Comparison of ENCODE assay signal across 8 cellular contexts in genomic region chr16:57184890-57185445, GRCh38. TPM values are rescaled to one million over a fixed set of nuclear protein-coding genes. Genes with fewer than 3 reads are reported as not detected.
DNase-seq lines count a peak whose midpoint lies in the region; ATAC-seq and TF ChIP-seq lines count a peak whose summit lies in the region.

No MANE protein-coding gene starts in this region.

- H3K9me3 Mint-ChIP-seq in activated CD8-positive, alpha-beta T cell treated with anti-CD3 and anti-CD28 coated beads for 36 hours, result no peaks in the 10 kb centered on the region
- no peaks in the 10 kb centered on the region for H3K9me3 Mint-ChIP-seq in stimulated activated naive CD8-positive, alpha-beta T cell treated with anti-CD3 and anti-CD28 coated beads, Interleukin-15, amount 100 ng/mL, for 72 hours

- no peak for ATAC-seq in activated CD8-positive, alpha-beta T cell treated with anti-CD3 and anti-CD28 coated beads for 36 hours
- no peak for ATAC-seq in stimulated activated naive CD8-positive, alpha-beta T cell treated with anti-CD3 and anti-CD28 coated beads, Interleukin-15, amount 100 ng/mL, for 72 hours
- no peak for ATAC-seq in GM19463 (IDR thresholded peaks at IDR 0.05; ENCODE audit: unreplicated experiment)

- peaks cover 9% of the 10 kb centered on the region for H3K4me1 ChIP-seq in iPS-15b (ENCODE audit: control insufficient read depth, insufficient read depth, low read length)

- CTCF ChIA-PET in activated CD8-positive, alpha-beta T cell treated with anti-CD3 and anti-CD28 coated beads for 36 hours (lab: Charles Lee), result interaction anchor here (0.5 to 1.7 kb wide), 5 partner anchors 10 to 759 kb away, joined by 3 to 10 read pairs (median 4); no protein-coding TSS in a partner anchor

- H3K36me3 Mint-ChIP-seq in activated CD8-positive, alpha-beta T cell treated with anti-CD3 and anti-CD28 coated beads for 36 hours (ENCODE audit: low read depth), result peaks cover 12% of the 10 kb centered on the region

- H3K36me3 ChIP-seq in iPS-15b (ENCODE audit: control insufficient read depth, insufficient read depth, low read length), result no peaks in the 10 kb centered on the region

- intact Hi-C loops in activated CD8-positive, alpha-beta T cell treated with anti-CD3 and anti-CD28 coated beads for 36 hours (cut with micrococcal nuclease), result loop anchor here (10.0 kb wide), 1 partner anchor 220 kb away; the partner anchor contains the start of gene CETP

- peak overlapping the region; percentile 92 for H3K4me3 ChIP-seq in iPS-15b (ENCODE audit: low read depth, low read length)

- DNase-seq in NCI-H1092 treated with DMSO at 0.1 percent for 48 hours (lab: John Stamatoyannopoulos, UW) (peak; percentile 31), NCI-H1092 (lab: John Stamatoyannopoulos, UW) (no peak)
- no peak for DNase-seq in activated CD8-positive, alpha-beta T cell treated with anti-CD3 and anti-CD28 coated beads for 36 hours
- DNase-seq in stimulated activated naive CD8-positive, alpha-beta T cell treated with anti-CD3 and anti-CD28 coated beads, Interleukin-15, amount 100 ng/mL, for 72 hours, result peak in 1 of 2 donors; percentile 1
- no peak for DNase-seq in activated CD4-positive, CD25-positive, alpha-beta regulatory T cell (lab: John Stamatoyannopoulos, UW)
- DNase-seq in central memory CD4-positive, alpha-beta T cell, result no peak

- no peaks in the 10 kb centered on the region for H3K9me3 ChIP-seq in iPS-15b (ENCODE audit: control insufficient read depth, insufficient read depth, low read length)

- H3K27ac Mint-ChIP-seq in activated CD8-positive, alpha-beta T cell treated with anti-CD3 and anti-CD28 coated beads for 36 hours, result peak overlapping the region; percentile 96
- H3K27ac Mint-ChIP-seq in stimulated activated naive CD8-positive, alpha-beta T cell treated with anti-CD3 and anti-CD28 coated beads, Interleukin-15, amount 100 ng/mL, for 72 hours, result peak overlapping the region; percentile 99

- peaks cover 45% of the 10 kb centered on the region for H3K4me1 Mint-ChIP-seq in activated CD8-positive, alpha-beta T cell treated with anti-CD3 and anti-CD28 coated beads for 36 hours (ENCODE audit: low read depth)
- H3K4me1 Mint-ChIP-seq in stimulated activated naive CD8-positive, alpha-beta T cell treated with anti-CD3 and anti-CD28 coated beads, Interleukin-15, amount 100 ng/mL, for 72 hours, result peaks cover 45% of the 10 kb centered on the region

- H3K9ac ChIP-seq in iPS-15b (ENCODE audit: low read depth, low read length), result peak overlapping the region; percentile 86

- H3K27me3 ChIP-seq in iPS-15b (ENCODE audit: control insufficient read depth, insufficient read depth, low read length), result no peaks in the 10 kb centered on the region

- peak overlapping the region; percentile 95 for H3K4me3 Mint-ChIP-seq in activated CD8-positive, alpha-beta T cell treated with anti-CD3 and anti-CD28 coated beads for 36 hours
- H3K4me3 Mint-ChIP-seq in stimulated activated naive CD8-positive, alpha-beta T cell treated with anti-CD3 and anti-CD28 coated beads, Interleukin-15, amount 100 ng/mL, for 72 hours, result peak overlapping the region; percentile 98

- TF ChIP-seq CTCF in activated CD8-positive, alpha-beta T cell treated with anti-CD3 and anti-CD28 coated beads for 36 hours (IDR thresholded peaks at IDR 0.05), result no peak

- H3K27me3 Mint-ChIP-seq in activated CD8-positive, alpha-beta T cell treated with anti-CD3 and anti-CD28 coated beads for 36 hours, result no peaks in the 10 kb centered on the region
- no peaks in the 10 kb centered on the region for H3K27me3 Mint-ChIP-seq in stimulated activated naive CD8-positive, alpha-beta T cell treated with anti-CD3 and anti-CD28 coated beads, Interleukin-15, amount 100 ng/mL, for 72 hours

- POLR2A ChIA-PET in activated CD8-positive, alpha-beta T cell treated with anti-CD3 and anti-CD28 coated beads for 36 hours (lab: Charles Lee), result interaction anchor here (0.7 to 1.3 kb wide), 7 partner anchors 10 to 254 kb away, joined by 3 to 4 read pairs (median 3); no protein-coding TSS in a partner anchor

RNA-seq across cellular contexts. Expression of gene PSME3IP1, which starts 0.9 kb away (rescaled TPM):
- total RNA-seq in activated CD8-positive, alpha-beta T cell treated with anti-CD3 and anti-CD28 coated beads for 36 hours, result 100 to 1,000 TPM; 101 to 103 TPM

RNA-seq across cellular contexts. Expression of gene RSPRY1, which starts 1.2 kb away (rescaled TPM):
- total RNA-seq in activated CD8-positive, alpha-beta T cell treated with anti-CD3 and anti-CD28 coated beads for 36 hours, result 10 to 100 TPM; 24.5 to 29.4 TPM
